ENCODE assay signal across 9 cellular contexts in the genomic region with DNA sequence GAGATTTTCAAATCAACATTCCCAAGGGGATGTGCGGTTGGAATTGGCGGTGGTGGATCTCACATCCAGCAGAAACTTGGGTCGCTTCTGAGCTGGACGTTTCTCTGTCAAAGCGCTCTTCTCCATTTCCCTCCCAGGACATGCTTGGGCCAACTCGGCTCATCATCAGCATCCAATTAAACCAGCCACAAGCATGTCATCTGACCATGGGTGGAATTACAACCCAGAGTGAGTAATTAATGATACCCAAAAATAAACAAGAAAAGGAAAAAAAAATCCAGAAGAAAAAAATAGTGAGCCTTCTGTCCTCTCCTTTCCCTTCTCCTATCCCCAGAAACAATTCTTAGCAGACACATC.
DNase-seq lines count a peak whose midpoint lies in the region; ATAC-seq and TF ChIP-seq lines count a peak whose summit lies in the region.
"Had no signal": no experiment of that assay in that cellular context is flagged by ENCODE, and none has a peak within 500 bp of the region (broad histone marks: within the 10 kb centered on the region; RNA-seq: fewer than 3 reads in every experiment).

No MANE protein-coding gene starts in this region.

- peak overlapping the region; percentile 58 for H3K4me2 ChIP-seq in DOHH2 (ENCODE audit: low read length)
- H3K4me2 ChIP-seq in smooth muscle cell, result peak overlapping the region; percentile 76

- WGBS in gastroesophageal sphincter (ENCODE audit: low coverage in 1 of 2), 2 donors, result 92% methylated on average over 6 of the region's 6 CpGs; no CpG with 5 or more reads in 1 of the 2 donors
- WGBS in smooth muscle cell (ENCODE audit: low lambda C conversion rate), result 56% methylated on average over 6 of the region's 6 CpGs
- WGBS in tibial nerve, 2 donors, result 70 to 76% methylated on average over 6 of the region's 6 CpGs

- H4K20me1 ChIP-seq in DOHH2 (ENCODE audit: control insufficient read depth, insufficient read depth, low read depth, low read length) (no peaks in the 10 kb centered on the region), smooth muscle cell (ENCODE audit: low read depth) (no peaks in the 10 kb centered on the region)

- peak overlapping the region; percentile 30 for H3K9ac ChIP-seq in smooth muscle cell (ENCODE audit: low read depth)

- H2AFZ ChIP-seq in smooth muscle cell (ENCODE audit: low read depth), result no peak overlapping the region

- H3K79me2 ChIP-seq in DOHH2 (ENCODE audit: control insufficient read depth, low read length) (peaks cover 25% of the 10 kb centered on the region), smooth muscle cell (ENCODE audit: low read depth) (no peaks in the 10 kb centered on the region)

- no peaks in the 10 kb centered on the region for H3K9me2 ChIP-seq in DOHH2 (replicated peaks; ENCODE audit: control insufficient read depth, low read length)

- ATAC-seq in gastroesophageal sphincter, result no peak
- no peak for ATAC-seq in HG03571 (IDR thresholded peaks at IDR 0.05; ENCODE audit: unreplicated experiment)
- ATAC-seq in HG02623 (IDR thresholded peaks at IDR 0.05; ENCODE audit: unreplicated experiment), result no peak

- H3K9me3 ChIP-seq in DOHH2 (ENCODE audit: control insufficient read depth, insufficient read depth, low read length) (no peaks in the 10 kb centered on the region), Peyer's patch (no peaks in the 10 kb centered on the region), gastroesophageal sphincter (no peaks in the 10 kb centered on the region), smooth muscle cell (replicated peaks; ENCODE audit: low read depth) (no peaks in the 10 kb centered on the region), tibial nerve (no peaks in the 10 kb centered on the region)

- TF ChIP-seq EP300 in gastroesophageal sphincter (IDR thresholded peaks at IDR 0.05), result no peak
- TF ChIP-seq EP300 in tibial nerve (IDR thresholded peaks at IDR 0.05), result no peak

- H3K36me3 ChIP-seq in DOHH2 (ENCODE audit: control insufficient read depth, low read length), result peaks cover 10% of the 10 kb centered on the region
- H3K36me3 ChIP-seq in Peyer's patch, result no peaks in the 10 kb centered on the region
- no peaks in the 10 kb centered on the region for H3K36me3 ChIP-seq in gastroesophageal sphincter
- H3K36me3 ChIP-seq in smooth muscle cell (ENCODE audit: low read depth), result no peaks in the 10 kb centered on the region
- no peaks in the 10 kb centered on the region for H3K36me3 ChIP-seq in tibial nerve

- H3K27me3 ChIP-seq in DOHH2 (ENCODE audit: control insufficient read depth, low read length) (no peaks in the 10 kb centered on the region), Peyer's patch (no peaks in the 10 kb centered on the region), gastroesophageal sphincter (no peaks in the 10 kb centered on the region), smooth muscle cell (ENCODE audit: low read depth) (no peaks in the 10 kb centered on the region), tibial nerve (no peaks in the 10 kb centered on the region)

- peak overlapping the region; percentile 25 for H3K4me3 ChIP-seq in DOHH2 (ENCODE audit: low read length)
- H3K4me3 ChIP-seq in Peyer's patch, result no peak overlapping the region
- no peak overlapping the region for H3K4me3 ChIP-seq in gastroesophageal sphincter
- H3K4me3 ChIP-seq in smooth muscle cell, result no peak overlapping the region
- H3K4me3 ChIP-seq in tibial nerve, result no peak overlapping the region

- H3K27ac ChIP-seq in DOHH2 (ENCODE audit: low read depth, low read length) (peak overlapping the region; percentile 60), Peyer's patch (peak overlapping the region; percentile 10 to 76 (median 52)), gastroesophageal sphincter (peak overlapping the region in 3 of 4 donors; percentile 73 to 76 (median 73)), smooth muscle cell (ENCODE audit: low read depth) (peak overlapping the region; percentile 88), tibial nerve (no peak overlapping the region)

- H3K4me1 ChIP-seq in DOHH2 (ENCODE audit: control insufficient read depth, low read length) (peaks cover 90% of the 10 kb centered on the region), Peyer's patch (peaks cover 0 to 37% (median 19%) of the 10 kb centered on the region in 4 donors), gastroesophageal sphincter (peaks cover 5 to 63% (median 17%) of the 10 kb centered on the region in 3 donors), smooth muscle cell (ENCODE audit: low read depth) (peaks cover 14% of the 10 kb centered on the region), tibial nerve (peaks cover 0 to 27% (median 11%) of the 10 kb centered on the region in 4 donors)

- TF ChIP-seq POLR2A in Peyer's patch (IDR thresholded peaks at IDR 0.05) (no peak), gastroesophageal sphincter (IDR thresholded peaks at IDR 0.05) (no peak), tibial nerve (IDR thresholded peaks at IDR 0.05) (no peak)

- TF ChIP-seq CTCF in DOHH2 (IDR thresholded peaks at IDR 0.05; ENCODE audit: low read depth, low read length, poor library complexity, severe bottlenecking) (no peak), Peyer's patch (IDR thresholded peaks at IDR 0.05) (no peak), gastroesophageal sphincter (IDR thresholded peaks at IDR 0.05) (no peak), smooth muscle cell (IDR thresholded peaks at IDR 0.05; ENCODE audit: borderline replicate concordance, insufficient read depth, poor library complexity, severe bottlenecking) (no peak), tibial nerve (IDR thresholded peaks at IDR 0.05) (no peak)

- H3F3A ChIP-seq in DOHH2 (ENCODE audit: control insufficient read depth, insufficient read depth), result peaks cover 28% of the 10 kb centered on the region
- peaks cover 11% of the 10 kb centered on the region for H3F3A ChIP-seq in smooth muscle cell (ENCODE audit: low read depth)

- DNase-seq in Peyer's patch (no peak), smooth muscle cell (lab: John Stamatoyannopoulos, UW; ENCODE audit: unreplicated experiment) (no peak), tibial nerve (ENCODE audit: low spot score in 2 of 2) (no peak), DMS114 treated with DMSO at 0.1 percent for 48 hours (lab: John Stamatoyannopoulos, UW; ENCODE audit: unreplicated experiment) (no peak)
- DNase-seq: stimulated activated CD8-positive, alpha-beta memory T cell treated with anti-CD3 and anti-CD28 coated beads, Interleukin-4, amount 100 ng/mL, for 48 hours had no signal

Comparison
In these comparisons a context has a peak if more than half of its experiments do, and no peak if none do; other contexts are left out.
1. H3K27ac ChIP-seq: peak in DOHH2 (single experiment), Peyer's patch (4 of 4), gastroesophageal sphincter (3 of 4) and smooth muscle cell (single experiment); none in tibial nerve (0 of 4).